ENCODE assay signal across 16 cellular contexts in the genomic region with DNA sequence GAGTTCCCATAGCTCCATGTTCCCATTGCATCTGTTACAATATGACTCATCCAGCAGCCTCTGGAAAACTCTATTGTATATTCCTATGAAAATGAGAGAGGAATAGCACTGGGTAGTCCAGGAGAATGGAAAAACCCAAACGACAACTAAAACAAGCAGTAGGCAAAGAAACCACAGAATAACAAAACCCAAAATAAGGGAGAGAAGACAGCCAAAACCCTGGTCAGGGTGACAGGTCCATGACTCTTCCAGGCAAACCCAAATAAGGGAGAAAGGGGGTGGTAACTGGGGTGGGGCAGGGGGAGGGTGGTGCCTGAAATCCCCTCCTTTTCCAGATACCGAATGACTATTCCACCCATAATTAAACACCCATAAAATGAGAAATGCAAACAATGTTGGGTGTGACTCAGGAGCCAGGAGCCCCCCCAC. TPM values are rescaled to one million over a fixed set of nuclear protein-coding genes. Genes with fewer than 3 reads are reported as not detected.
DNase-seq lines count a peak whose midpoint lies in the region; ATAC-seq and TF ChIP-seq lines count a peak whose summit lies in the region.
"Had no signal": no experiment of that assay in that cellular context is flagged by ENCODE, and none has a peak within 500 bp of the region (broad histone marks: within the 10 kb centered on the region; RNA-seq: fewer than 3 reads in every experiment).

No MANE protein-coding gene starts in this region.

- no peaks in the 10 kb centered on the region for H3K27me3 ChIP-seq in naive thymus-derived CD4-positive, alpha-beta T cell (ENCODE audit: control insufficient read depth in 2 of 2, insufficient read depth in 2 of 2, low read length in 2 of 2)
- H3K27me3 ChIP-seq: cardiac muscle cell, heart right ventricle, thyroid gland had no signal

- peaks cover 5 to 6% of the 10 kb centered on the region in 2 donors for H3K4me1 ChIP-seq in naive thymus-derived CD4-positive, alpha-beta T cell (ENCODE audit: control insufficient read depth in 2 of 2, insufficient read depth in 2 of 2, low read length in 2 of 2)

- peaks cover 0 to 53% (median 13%) of the 10 kb centered on the region in 3 experiments for H3K9me3 ChIP-seq in naive thymus-derived CD4-positive, alpha-beta T cell (ENCODE audit: control insufficient read depth in 2 of 3, low read length in 3 of 3)
- H3K9me3 ChIP-seq: thyroid gland had no signal

- POLR2A ChIA-PET in naive thymus-derived CD4-positive, alpha-beta T cell (lab: Charles Lee) = interaction anchor here (1.0 kb wide), 2 partner anchors 31 to 92 kb away, joined by 3 read pairs; a partner anchor contains a TSS

- no peaks in the 10 kb centered on the region for H3K27me3 Mint-ChIP-seq in naive thymus-derived CD4-positive, alpha-beta T cell
- H3K27me3 Mint-ChIP-seq: activated B cell treated with CpG ODN at 0.5 μM for 24 hours; CD8-positive, alpha-beta memory T cell had no signal

- peaks cover 0 to 53% (median 0%) of the 10 kb centered on the region in 3 experiments for H3K36me3 ChIP-seq in naive thymus-derived CD4-positive, alpha-beta T cell (ENCODE audit: control insufficient read depth in 2 of 3, insufficient read depth in 3 of 3, low read length in 3 of 3)
- H3K36me3 ChIP-seq: cardiac muscle cell had no signal

- H3K27ac Mint-ChIP-seq in naive thymus-derived CD4-positive, alpha-beta T cell = no peak overlapping the region
- H3K27ac Mint-ChIP-seq: activated B cell treated with CpG ODN at 0.5 μM for 24 hours had no signal

- H3K27ac ChIP-seq in naive thymus-derived CD4-positive, alpha-beta T cell (ENCODE audit: low read depth, low read length) = no peak overlapping the region
- H3K27ac ChIP-seq: cardiac muscle cell, heart right ventricle, thyroid gland had no signal

- no peak overlapping the region for H3K4me3 ChIP-seq in fibroblast of mammary gland (ENCODE audit: control insufficient read depth, low read depth, low read length)
- H3K4me3 ChIP-seq in naive thymus-derived CD4-positive, alpha-beta T cell (ENCODE audit: low read length) = no peak overlapping the region
- H3K4me3 ChIP-seq: cardiac muscle cell, heart right ventricle, thyroid gland had no signal

- peaks cover 0 to 58% (median 30%) of the 10 kb centered on the region in 11 donors for H3K9me3 Mint-ChIP-seq in naive thymus-derived CD4-positive, alpha-beta T cell

- no peak for TF ChIP-seq CTCF in fibroblast of mammary gland (conservative IDR thresholded peaks at IDR 0.05; ENCODE audit: control insufficient read depth, insufficient read depth, low read depth, low read length)

- CTCF ChIA-PET in naive thymus-derived CD4-positive, alpha-beta T cell (lab: Charles Lee) = no interaction called here

- peaks cover 9 to 35% (median 17%) of the 10 kb centered on the region in 7 donors for H3K4me1 Mint-ChIP-seq in naive thymus-derived CD4-positive, alpha-beta T cell

- ATAC-seq in naive thymus-derived CD4-positive, alpha-beta T cell = no peak
- ATAC-seq: heart right ventricle had no signal

- DNase-seq in DMS53 (lab: John Stamatoyannopoulos, UW) (peak; percentile 15), DMS53 treated with DMSO at 0.1 percent for 48 hours (lab: John Stamatoyannopoulos, UW; ENCODE audit: unreplicated experiment) (no peak), T1000 (lab: John Stamatoyannopoulos, UW) (peak; percentile 30), fibroblast of mammary gland (ENCODE audit: low read depth) (peak; percentile 59), superior temporal gyrus (ENCODE audit: extremely low spot score) (peak; percentile 67), HT-29 (ENCODE audit: low spot score) (no peak), 8988T (no peak)
- DNase-seq in naive thymus-derived CD4-positive, alpha-beta T cell = no peak
- DNase-seq: activated B cell treated with CpG ODN at 0.5 μM for 24 hours; CD8-positive, alpha-beta memory T cell; heart right ventricle; NCI-H1105; NCI-H446; OCI-M1; thyroid gland had no signal

- intact Hi-C loops in naive thymus-derived CD4-positive, alpha-beta T cell (cut with micrococcal nuclease) = loop anchor here (5.0 kb wide), 2 partner anchors 47 to 797 kb away; a partner anchor contains a TSS

- H3K4me3 Mint-ChIP-seq in naive thymus-derived CD4-positive, alpha-beta T cell = peak overlapping the region in 4 of 10 donors; percentile 11 to 49 (median 25)
- H3K4me3 Mint-ChIP-seq: activated B cell treated with CpG ODN at 0.5 μM for 24 hours had no signal

- H3K36me3 Mint-ChIP-seq in naive thymus-derived CD4-positive, alpha-beta T cell = peaks cover 8 to 68% (median 47%) of the 10 kb centered on the region in 5 donors

RNA-seq across cellular contexts. Expression of a gene that starts 4.0 kb away (rescaled TPM):
- 6.4 and 8.5 TPM in 2 replicates for total RNA-seq in HT-29 (2014; rRNA removed; shearing (Covaris generic))
- total RNA-seq in naive thymus-derived CD4-positive, alpha-beta T cell = 10 to 100 TPM in 2 of 5 experiments, 1 to 10 TPM in 3; 5.2 to 10.5 (median 10.0) TPM
- polyA plus RNA-seq in naive thymus-derived CD4-positive, alpha-beta T cell = 1 to 10 TPM in 1 of 2 donors, under 1 TPM in 1; 0.97 to 1.4 TPM

RNA-seq across cellular contexts. Expression of a gene that starts 30.4 kb away (rescaled TPM):
- total RNA-seq in HT-29 (2014; rRNA removed; shearing (Covaris generic)) = 74.2 and 83.4 TPM in 2 replicates
- total RNA-seq in naive thymus-derived CD4-positive, alpha-beta T cell = 100 to 1,000 TPM in 2 of 5 experiments, 10 to 100 TPM in 3; 59.7 to 122 (median 65.4) TPM
- polyA plus RNA-seq in naive thymus-derived CD4-positive, alpha-beta T cell = 10 to 100 TPM; 68.2 to 88.7 TPM

RNA-seq across cellular contexts. Expression of a gene that starts 46.1 kb away (rescaled TPM):
- total RNA-seq in HT-29 (2014; rRNA removed; shearing (Covaris generic)) = 60.1 and 64.8 TPM in 2 replicates
- total RNA-seq in naive thymus-derived CD4-positive, alpha-beta T cell = 10 to 100 TPM; 19.7 to 60.7 (median 42.1) TPM
- 10 to 100 TPM; 21.6 to 30.8 TPM for polyA plus RNA-seq in naive thymus-derived CD4-positive, alpha-beta T cell

RNA-seq across cellular contexts. Expression of a gene that starts 52.0 kb away (rescaled TPM):
- total RNA-seq in HT-29 (2014; rRNA removed; shearing (Covaris generic)) = 3.6 and 3.7 TPM in 2 replicates
- total RNA-seq in naive thymus-derived CD4-positive, alpha-beta T cell = 1 to 10 TPM; 1.1 to 6.0 (median 4.5) TPM
- 1 to 10 TPM; 1.3 to 3.6 TPM for polyA plus RNA-seq in naive thymus-derived CD4-positive, alpha-beta T cell

Comparison
In these comparisons a context has a peak if more than half of its experiments do, and no peak if none do; other contexts are left out.
1. DNase-seq: peak in DMS53 (single experiment), T1000 (single experiment), fibroblast of mammary gland (single experiment) and superior temporal gyrus (single experiment); none in DMS53 treated with DMSO at 0.1 percent for 48 hours (single experiment), HT-29 (single experiment), 8988T (single experiment) and naive thymus-derived CD4-positive, alpha-beta T cell (0 of 9).